13 cellular contexts compared by ENCODE assay signal in the genomic region with DNA sequence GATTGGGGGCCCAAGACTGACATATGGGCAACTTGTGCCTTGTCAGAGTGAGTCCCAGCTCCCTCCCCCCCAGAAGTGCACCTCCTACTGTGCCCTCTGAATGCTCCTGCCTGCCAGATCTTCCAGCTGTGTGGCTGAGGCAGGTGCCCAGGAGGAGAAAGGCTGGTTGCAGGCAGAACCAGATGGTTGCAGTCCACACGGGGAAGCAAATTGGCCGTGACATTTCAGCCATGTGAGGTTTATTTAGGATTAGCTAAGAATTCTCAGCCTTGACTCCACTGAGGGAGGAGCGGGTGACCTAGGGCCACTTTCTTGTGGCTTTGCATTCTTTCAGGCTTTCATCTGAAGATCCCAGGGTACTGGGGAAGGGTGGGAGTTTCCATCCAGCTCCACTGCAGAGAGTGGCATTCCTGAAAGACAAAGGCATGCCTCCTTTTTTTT. TPM values are rescaled to one million over a fixed set of nuclear protein-coding genes. Genes with fewer than 3 reads are reported as not detected.
DNase-seq lines count a peak whose midpoint lies in the region; ATAC-seq, FAIRE-seq and TF ChIP-seq lines count a peak whose summit lies in the region.
"Had no signal": no experiment of that assay in that cellular context is flagged by ENCODE, and none has a peak within 500 bp of the region (broad histone marks: within the 10 kb centered on the region; RNA-seq: fewer than 3 reads in every experiment).

No MANE protein-coding gene starts in this region.

- H3K9me3 Mint-ChIP-seq in activated T-helper 2 cell treated with anti-CD3 and anti-CD28 coated beads, Interferon-gamma antibody, Interleukin-2, Interleukin-4, amounts not matched to agents 10 μg/mL and 5 μg/mL and 100 μg/mL, durations not matched to agents 14 hours and 24 hours and 36 hours: no peaks in the 10 kb centered on the region
- no peaks in the 10 kb centered on the region for H3K9me3 Mint-ChIP-seq in nephron progenitor cell
- H3K9me3 Mint-ChIP-seq: activated T-cell treated with anti-CD3 and anti-CD28 coated beads, Interleukin-2, amount 50 U/mL, for 24 hours had no signal

- TF ChIP-seq CTCF in nephron progenitor cell (IDR thresholded peaks at IDR 0.05): no peak

- no peak overlapping the region for H3K4me3 Mint-ChIP-seq in activated T-helper 2 cell treated with anti-CD3 and anti-CD28 coated beads, Interferon-gamma antibody, Interleukin-2, Interleukin-4, amounts not matched to agents 10 μg/mL and 5 μg/mL and 100 μg/mL, durations not matched to agents 14 hours and 24 hours and 36 hours (ENCODE audit: low read depth)
- no peak overlapping the region for H3K4me3 Mint-ChIP-seq in nephron progenitor cell
- H3K4me3 Mint-ChIP-seq: activated T-cell treated with anti-CD3 and anti-CD28 coated beads, Interleukin-2, amount 50 U/mL, for 24 hours had no signal

- H3K27ac Mint-ChIP-seq in activated T-helper 2 cell treated with anti-CD3 and anti-CD28 coated beads, Interferon-gamma antibody, Interleukin-2, Interleukin-4, amounts not matched to agents 10 μg/mL and 5 μg/mL and 100 μg/mL, durations not matched to agents 14 hours and 24 hours and 36 hours: peak overlapping the region; percentile 42
- H3K27ac Mint-ChIP-seq in nephron progenitor cell: peak overlapping the region; percentile 49
- H3K27ac Mint-ChIP-seq: activated T-cell treated with anti-CD3 and anti-CD28 coated beads, Interleukin-2, amount 50 U/mL, for 24 hours had no signal

- intact Hi-C loops in activated T-helper 2 cell treated with anti-CD3 and anti-CD28 coated beads, Interferon-gamma antibody, Interleukin-2, Interleukin-4, amounts not matched to agents 10 μg/mL and 5 μg/mL and 100 μg/mL, durations not matched to agents 14 hours and 24 hours and 36 hours (cut with micrococcal nuclease): no loop called here

- no peak for TF ChIP-seq POLR2A in GM12892 (IDR thresholded peaks at IDR 0.05; ENCODE audit: low read depth, low read length)

- peaks cover 18% of the 10 kb centered on the region for H3K36me3 Mint-ChIP-seq in activated T-helper 2 cell treated with anti-CD3 and anti-CD28 coated beads, Interferon-gamma antibody, Interleukin-2, Interleukin-4, amounts not matched to agents 10 μg/mL and 5 μg/mL and 100 μg/mL, durations not matched to agents 14 hours and 24 hours and 36 hours (ENCODE audit: low read depth)
- no peaks in the 10 kb centered on the region for H3K36me3 Mint-ChIP-seq in nephron progenitor cell (ENCODE audit: low read depth)

- no peak for FAIRE-seq in GM12892 (lab: Jason Lieb, UNC)
- FAIRE-seq: colon had no signal

- ATAC-seq in HG03342 (IDR thresholded peaks at IDR 0.05; ENCODE audit: unreplicated experiment): no peak
- ATAC-seq: heart left ventricle had no signal

- H3K27me3 Mint-ChIP-seq in activated T-helper 2 cell treated with anti-CD3 and anti-CD28 coated beads, Interferon-gamma antibody, Interleukin-2, Interleukin-4, amounts not matched to agents 10 μg/mL and 5 μg/mL and 100 μg/mL, durations not matched to agents 14 hours and 24 hours and 36 hours (ENCODE audit: low read depth): no peaks in the 10 kb centered on the region
- H3K27me3 Mint-ChIP-seq in nephron progenitor cell (ENCODE audit: low read depth, poor library complexity): peaks cover 10% of the 10 kb centered on the region
- H3K27me3 Mint-ChIP-seq: activated T-cell treated with anti-CD3 and anti-CD28 coated beads, Interleukin-2, amount 50 U/mL, for 24 hours had no signal

- H3K4me1 Mint-ChIP-seq in activated T-helper 2 cell treated with anti-CD3 and anti-CD28 coated beads, Interferon-gamma antibody, Interleukin-2, Interleukin-4, amounts not matched to agents 10 μg/mL and 5 μg/mL and 100 μg/mL, durations not matched to agents 14 hours and 24 hours and 36 hours (ENCODE audit: low read depth): peaks cover 65% of the 10 kb centered on the region
- peaks cover 81% of the 10 kb centered on the region for H3K4me1 Mint-ChIP-seq in nephron progenitor cell

- DNase-seq in DMS79 (lab: John Stamatoyannopoulos, UW) (peak; percentile 86), NCI-H1092 (lab: John Stamatoyannopoulos, UW) (peak; percentile 53), nephron progenitor cell (no peak), NCI-H128 (lab: John Stamatoyannopoulos, UW; ENCODE audit: unreplicated experiment) (no peak), GM12892 (ENCODE audit: insufficient read length) (no peak)
- no peak for DNase-seq in activated T-helper 2 cell treated with anti-CD3 and anti-CD28 coated beads, Interferon-gamma antibody, Interleukin-2, Interleukin-4, amounts not matched to agents 10 μg/mL and 5 μg/mL and 100 μg/mL, durations not matched to agents 14 hours and 24 hours and 36 hours (ENCODE audit: low spot score)
- no peak for DNase-seq in activated CD4-positive, CD25-positive, alpha-beta regulatory T cell treated with anti-CD3 and anti-CD28 coated beads, Interleukin-2, amount 50 U/mL, for 72 hours
- DNase-seq: activated T-cell treated with anti-CD3 and anti-CD28 coated beads, Interleukin-2, amount 50 U/mL, for 24 hours; heart left ventricle; NCI-H1048; SW 1271 had no signal

RNA-seq across cellular contexts. Expression of a gene that starts 33.8 kb away (rescaled TPM):
- 23.1 and 25.1 TPM in 2 replicates for total RNA-seq in activated T-helper 2 cell treated with anti-CD3 and anti-CD28 coated beads, Interferon-gamma antibody, Interleukin-2, Interleukin-4, amounts not matched to agents 10 μg/mL and 5 μg/mL and 100 μg/mL, durations not matched to agents 14 hours and 24 hours and 36 hours
- polyA plus RNA-seq in GM12892 (2012; ENCODE audit: missing spikeins): 10.7 TPM

RNA-seq across cellular contexts. Expression of a gene that starts 36.2 kb away (rescaled TPM):
- 52.9 and 53.8 TPM in 2 replicates for total RNA-seq in activated T-helper 2 cell treated with anti-CD3 and anti-CD28 coated beads, Interferon-gamma antibody, Interleukin-2, Interleukin-4, amounts not matched to agents 10 μg/mL and 5 μg/mL and 100 μg/mL, durations not matched to agents 14 hours and 24 hours and 36 hours
- 37.9 TPM for polyA plus RNA-seq in GM12892 (2012; ENCODE audit: missing spikeins)

RNA-seq across cellular contexts. Expression of a gene that starts 58.7 kb away (rescaled TPM):
- total RNA-seq in activated T-helper 2 cell treated with anti-CD3 and anti-CD28 coated beads, Interferon-gamma antibody, Interleukin-2, Interleukin-4, amounts not matched to agents 10 μg/mL and 5 μg/mL and 100 μg/mL, durations not matched to agents 14 hours and 24 hours and 36 hours: 0.18 and 0.34 TPM in 2 replicates
- not detected for polyA plus RNA-seq in GM12892 (2012; ENCODE audit: missing spikeins)
- polyA plus RNA-seq: heart left ventricle had no signal

Comparison
In these comparisons a context has a peak if more than half of its experiments do, and no peak if none do; other contexts are left out.
1. DNase-seq: peak in DMS79 (single experiment) and NCI-H1092 (single experiment); none in activated T-helper 2 cell treated with anti-CD3 and anti-CD28 coated beads, Interferon-gamma antibody, Interleukin-2, Interleukin-4, amounts not matched to agents 10 μg/mL and 5 μg/mL and 100 μg/mL, durations not matched to agents 14 hours and 24 hours and 36 hours (single experiment), nephron progenitor cell (single experiment), NCI-H128 (single experiment), activated CD4-positive, CD25-positive, alpha-beta regulatory T cell treated with anti-CD3 and anti-CD28 coated beads, Interleukin-2, amount 50 U/mL, for 72 hours (single experiment) and GM12892 (single experiment).